In the genomic region with DNA sequence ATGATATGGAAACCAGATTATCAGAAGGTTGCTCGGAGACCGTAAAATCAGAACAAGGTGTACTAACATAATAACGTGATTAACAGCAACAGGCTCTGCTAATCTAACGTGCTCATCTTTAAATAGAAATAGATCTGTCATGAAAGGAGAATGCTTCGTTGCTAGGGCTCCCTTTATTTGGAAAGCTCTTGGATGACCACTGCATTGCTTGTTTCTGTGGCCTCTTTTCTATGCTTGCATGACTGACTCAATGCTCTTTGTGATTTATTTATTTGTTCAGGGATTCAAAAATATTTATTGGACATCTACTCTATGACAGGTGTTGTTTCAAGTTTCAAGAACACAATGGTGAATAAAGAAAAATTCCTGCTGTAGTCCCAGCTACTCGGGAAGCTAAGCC, we compare ENCODE assay signal across 19 cellular contexts. TPM values are rescaled to one million over a fixed set of nuclear protein-coding genes. Genes with fewer than 3 reads are reported as not detected.
DNase-seq lines count a peak whose midpoint lies in the region; ATAC-seq and TF ChIP-seq lines count a peak whose summit lies in the region.
"Had no signal": no experiment of that assay in that cellular context is flagged by ENCODE, and none has a peak within 500 bp of the region (broad histone marks: within the 10 kb centered on the region; RNA-seq: fewer than 3 reads in every experiment).

No MANE protein-coding gene starts in this region.

- H3F3A ChIP-seq in PC-3 (ENCODE audit: low read length, unreplicated experiment) = no peaks in the 10 kb centered on the region

- no peaks in the 10 kb centered on the region for H3K79me2 ChIP-seq in PC-3 (ENCODE audit: low read length)

- H3K27me3 ChIP-seq in PC-3 (ENCODE audit: low read length) = no peaks in the 10 kb centered on the region
- H3K27me3 ChIP-seq: body of pancreas, testis had no signal

- no peaks in the 10 kb centered on the region for H3K9me2 ChIP-seq in PC-3 (replicated peaks; ENCODE audit: low read length)

- POLR2A ChIA-PET in PC-3 (lab: Charles Lee; ENCODE audit: unreplicated experiment) = no interaction called here

- H2AFZ ChIP-seq in PC-3 (ENCODE audit: low read length) = no peak overlapping the region

- H3K9me3 ChIP-seq in PC-3 (ENCODE audit: low read length) = no peaks in the 10 kb centered on the region
- H3K9me3 ChIP-seq: body of pancreas, HAP-1, testis had no signal

- peak; percentile 32 for DNase-seq in NCI-H1092 treated with DMSO at 0.1 percent for 48 hours (lab: John Stamatoyannopoulos, UW)
- DNase-seq in NCI-H1092 (lab: John Stamatoyannopoulos, UW) = no peak
- DNase-seq in GM04503 (ENCODE audit: low read depth) = peak; percentile 8
- peak; percentile 56 for DNase-seq in PC-3
- peak; percentile 89 for DNase-seq in myocyte (ENCODE audit: low read depth)
- DNase-seq in inferior parietal cortex (ENCODE audit: extremely low spot score) = no peak
- DNase-seq in stimulated activated CD4-positive, alpha-beta T cell treated with anti-CD3 and anti-CD28 coated beads, Interleukin-4, amount 100 ng/mL, for 1 hour = no peak
- DNase-seq: 8988T; activated naive CD8-positive, alpha-beta T cell treated with anti-CD3 and anti-CD28 coated beads for 36 hours; body of pancreas; DMS79 treated with DMSO at 0.1 percent for 48 hours; kidney glomerular epithelial cell; OCI-M1; testis had no signal

- peaks cover 6% of the 10 kb centered on the region for H3K4me1 ChIP-seq in PC-3 (ENCODE audit: insufficient read depth, low read length)
- H3K4me1 ChIP-seq: testis had no signal

- CTCF ChIA-PET in PC-3 (lab: Charles Lee) = interaction anchor here (1.4 kb wide), 1 partner anchor 184 kb away, joined by 7 read pairs; no protein-coding TSS in a partner anchor

- no peak overlapping the region for H3K4me3 ChIP-seq in PC-3 (ENCODE audit: low read length)
- H3K4me3 ChIP-seq: body of pancreas, coronary artery, HAP-1, testis had no signal

- H4K20me1 ChIP-seq in PC-3 (ENCODE audit: low read length) = no peaks in the 10 kb centered on the region

- intact Hi-C loops in PC-3 (cut with micrococcal nuclease) = loop anchor here (1.0 to 5.0 kb wide), 2 partner anchors 61 to 107 kb away; no protein-coding TSS in a partner anchor

- H3K9ac ChIP-seq in PC-3 (ENCODE audit: low read length) = no peak overlapping the region

- TF ChIP-seq CTCF in PC-3 (conservative IDR thresholded peaks at IDR 0.05; ENCODE audit: low read depth, low read length) = no peak

- peak overlapping the region; percentile 44; the same call in 1 of the 2 replicates for H3K4me2 ChIP-seq in PC-3 (ENCODE audit: low read length)

- ATAC-seq in PC-3 = peak; percentile 62
- ATAC-seq in HG02938 (IDR thresholded peaks at IDR 0.05; ENCODE audit: unreplicated experiment) = no peak
- ATAC-seq: body of pancreas; stimulated activated effector memory CD8-positive, alpha-beta T cell treated with anti-CD3 and anti-CD28 coated beads, Interleukin-12 subunit alpha, Interleukin-12 subunit beta, amount 100 ng/mL, for 72 hours had no signal

- no TSS peak for BruUV-seq in PC-3 (replicated peaks; lab: Mats Ljungman, UMichigan)

- 0 out of 2 replicates have a peak overlapping the region, but pooled peaks have one; percentile 21 for H3K27ac ChIP-seq in PC-3 (ENCODE audit: low read length)
- H3K27ac ChIP-seq: body of pancreas, C4-2B, coronary artery, testis had no signal

- no peaks in the 10 kb centered on the region for H3K36me3 ChIP-seq in PC-3 (ENCODE audit: low read depth, low read length)
- H3K36me3 ChIP-seq: HAP-1 had no signal

RNA-seq across cellular contexts. Expression of a gene that starts 22.3 kb away (rescaled TPM):
- 46.4 and 53.7 TPM in 2 replicates for total RNA-seq in PC-3 (2014; rRNA removed)
- total RNA-seq in myocyte = 39.8 and 44.9 TPM in 2 replicates
- polyA plus RNA-seq in myocyte (2012) = 18.5 TPM

Comparison
In these comparisons a context has a peak if more than half of its experiments do, and no peak if none do; other contexts are left out.
1. DNase-seq: peak in NCI-H1092 treated with DMSO at 0.1 percent for 48 hours (single experiment), GM04503 (single experiment), PC-3 (single experiment) and myocyte (single experiment); none in NCI-H1092 (single experiment), inferior parietal cortex (single experiment) and stimulated activated CD4-positive, alpha-beta T cell treated with anti-CD3 and anti-CD28 coated beads, Interleukin-4, amount 100 ng/mL, for 1 hour (single experiment).